9 cellular contexts compared by ENCODE assay signal in the genomic region with DNA sequence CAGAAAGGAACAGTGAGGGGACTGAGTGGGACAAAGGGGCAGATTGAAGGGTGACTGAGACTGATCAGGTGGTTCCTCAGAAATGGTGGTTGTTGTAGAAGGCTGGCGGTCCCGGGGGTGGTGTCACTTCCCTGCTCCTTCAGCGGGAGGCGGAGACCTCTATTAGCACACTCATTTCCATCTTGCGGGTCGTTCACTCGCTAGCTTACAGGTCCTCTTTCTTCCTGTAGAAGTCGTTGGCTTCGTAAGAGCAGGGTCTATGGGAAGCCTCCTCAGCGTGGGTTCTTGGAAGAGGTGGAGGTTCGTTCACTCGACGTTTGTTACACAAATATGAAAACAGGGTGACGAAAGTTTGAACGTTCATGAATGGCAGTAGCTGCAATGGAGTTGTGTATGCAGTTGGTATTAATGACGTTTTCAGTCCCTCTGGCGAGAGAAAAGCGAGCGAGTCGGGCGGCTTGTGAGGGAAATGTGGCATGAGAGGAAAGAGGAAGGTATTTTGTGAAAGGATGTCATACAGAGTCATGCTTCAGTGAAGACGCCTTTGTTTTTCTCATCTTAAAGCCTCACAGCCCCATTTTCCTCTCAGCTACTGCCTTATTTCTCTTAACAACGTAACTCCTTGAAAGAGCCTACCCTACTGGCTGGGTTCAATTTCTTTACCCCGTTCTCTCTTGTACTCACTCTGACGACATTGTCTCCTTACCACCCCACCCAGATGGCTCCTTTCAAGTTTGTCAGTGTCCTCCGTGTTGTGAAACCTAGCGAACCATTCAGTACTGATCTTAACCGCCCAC. TPM values are rescaled to one million over a fixed set of nuclear protein-coding genes. Genes with fewer than 3 reads are reported as not detected.
DNase-seq lines count a peak whose midpoint lies in the region; ATAC-seq, FAIRE-seq and TF ChIP-seq lines count a peak whose summit lies in the region.
"Had no signal": no experiment of that assay in that cellular context is flagged by ENCODE, and none has a peak within 500 bp of the region (broad histone marks: within the 10 kb centered on the region; RNA-seq: fewer than 3 reads in every experiment).

No MANE protein-coding gene starts in this region.

- no peak for FAIRE-seq in astrocyte (lab: Jason Lieb, UNC)
- FAIRE-seq in small intestine (lab: Jason Lieb, UNC) = no peak
- FAIRE-seq: islet of Langerhans had no signal

- H3K4me1 ChIP-seq in astrocyte (ENCODE audit: insufficient read depth, low read length) = peaks cover 7% of the 10 kb centered on the region
- peaks cover 6% of the 10 kb centered on the region for H3K4me1 ChIP-seq in iPS-18a (ENCODE audit: control insufficient read depth, low read depth, low read length)
- no peaks in the 10 kb centered on the region for H3K4me1 ChIP-seq in small intestine (ENCODE audit: control insufficient read depth in 2 of 2, insufficient read depth in 1 of 2, low read depth in 1 of 2, low read length in 1 of 2)

- peaks cover 15% of the 10 kb centered on the region; the same call in 1 of the 2 replicates for H3F3A ChIP-seq in SU-DHL-6 (ENCODE audit: insufficient read depth)

- DNase-seq in EL (peak; percentile 67), astrocyte (ENCODE audit: low read depth) (peak; percentile 47), small intestine (peak; percentile 51), cortex of kidney (lab: John Stamatoyannopoulos, UW) (no peak)

- H3K9me3 Mint-ChIP-seq in astrocyte (ENCODE audit: unreplicated experiment) = peaks cover 14% of the 10 kb centered on the region

- ATAC-seq in GM21515 (IDR thresholded peaks at IDR 0.05; ENCODE audit: unreplicated experiment) = peak; percentile 31

- no peaks in the 10 kb centered on the region for H3K36me3 ChIP-seq in KOPT-K1 (ENCODE audit: insufficient read depth, low read length)
- no peaks in the 10 kb centered on the region for H3K36me3 ChIP-seq in SU-DHL-6 (ENCODE audit: low read length)
- no peaks in the 10 kb centered on the region for H3K36me3 ChIP-seq in astrocyte (ENCODE audit: insufficient read depth, low read length)
- H3K36me3 ChIP-seq in iPS-18a (ENCODE audit: control insufficient read depth, low read depth, low read length) = no peaks in the 10 kb centered on the region
- no peaks in the 10 kb centered on the region for H3K36me3 ChIP-seq in small intestine (ENCODE audit: control insufficient read depth in 2 of 2, insufficient read depth in 2 of 2, low read length in 2 of 2)

- H3K9me3 ChIP-seq in KOPT-K1 (ENCODE audit: insufficient read depth, low read length, poor library complexity, severe bottlenecking) = peaks cover 8% of the 10 kb centered on the region
- no peaks in the 10 kb centered on the region for H3K9me3 ChIP-seq in SU-DHL-6 (ENCODE audit: insufficient read depth, low read length)
- no peaks in the 10 kb centered on the region for H3K9me3 ChIP-seq in astrocyte (ENCODE audit: insufficient read depth, low read depth, low read length)
- peaks cover 5% of the 10 kb centered on the region for H3K9me3 ChIP-seq in iPS-18a (ENCODE audit: control insufficient read depth, low read depth, low read length)
- no peaks in the 10 kb centered on the region for H3K9me3 ChIP-seq in small intestine (ENCODE audit: control insufficient read depth, low read depth)

- H4K20me1 ChIP-seq in SU-DHL-6 (ENCODE audit: low read depth, low read length) (no peaks in the 10 kb centered on the region), astrocyte (ENCODE audit: insufficient read depth, low read length) (no peaks in the 10 kb centered on the region)

- no peaks in the 10 kb centered on the region for H3K9me2 ChIP-seq in SU-DHL-6 (replicated peaks; ENCODE audit: insufficient read depth, low read length)

- H3K4me3 ChIP-seq in SU-DHL-6 (ENCODE audit: insufficient read depth, low read length, poor library complexity, severe bottlenecking) (peak overlapping the region; percentile 74), astrocyte (ENCODE audit: insufficient read depth, low read depth, low read length) (peak overlapping the region; percentile 72), iPS-18a (ENCODE audit: low read length) (peak overlapping the region; percentile 76), small intestine (ENCODE audit: low read depth in 1 of 2, low read length in 2 of 2) (peak overlapping the region; percentile 47 to 58)

- H3K27me3 Mint-ChIP-seq in astrocyte (ENCODE audit: low read depth, unreplicated experiment) = no peaks in the 10 kb centered on the region

- 16 to 27% (median 21%) methylated on average over 28 of the region's 28 CpGs for WGBS in small intestine, 3 donors

- H3K27me3 ChIP-seq in SU-DHL-6 (ENCODE audit: low read length) (no peaks in the 10 kb centered on the region), astrocyte (ENCODE audit: insufficient read depth, low read length) (no peaks in the 10 kb centered on the region), iPS-18a (ENCODE audit: control insufficient read depth, insufficient read depth, low read length) (peaks cover 24% of the 10 kb centered on the region), small intestine (ENCODE audit: control insufficient read depth in 2 of 2, insufficient read depth in 2 of 2, low read length in 2 of 2) (no peaks in the 10 kb centered on the region)

- TF ChIP-seq CTCF in SU-DHL-6 (IDR thresholded peaks at IDR 0.05; ENCODE audit: insufficient read depth, low read length, poor library complexity, severe bottlenecking) (no peak), astrocyte (IDR thresholded peaks at IDR 0.05; ENCODE audit: insufficient read depth, low read depth, low read length) (no peak)

- peaks cover 4% of the 10 kb centered on the region for H3K36me3 Mint-ChIP-seq in astrocyte (ENCODE audit: low read depth, unreplicated experiment)

- H3K4me1 Mint-ChIP-seq in astrocyte (ENCODE audit: low read depth, unreplicated experiment) = no peaks in the 10 kb centered on the region

- peak overlapping the region; percentile 66 for H3K9ac ChIP-seq in SU-DHL-6 (ENCODE audit: low read length)
- H3K9ac ChIP-seq in astrocyte (ENCODE audit: low read length) = peak overlapping the region; percentile 88
- peak overlapping the region; percentile 61 for H3K9ac ChIP-seq in iPS-18a (ENCODE audit: low read length)

- H3K27ac ChIP-seq in KOPT-K1 (ENCODE audit: low read depth, low read length, poor library complexity, severe bottlenecking) = peak overlapping the region; percentile 81
- peak overlapping the region; percentile 31 for H3K27ac ChIP-seq in SU-DHL-6 (ENCODE audit: low read depth, low read length)
- peak overlapping the region; percentile 63 for H3K27ac ChIP-seq in astrocyte (ENCODE audit: low read depth, low read length)
- H3K27ac ChIP-seq in iPS-18a (ENCODE audit: low read length) = no peak overlapping the region
- peak overlapping the region; percentile 71 to 90 for H3K27ac ChIP-seq in small intestine (ENCODE audit: low read depth in 1 of 2, low read length in 1 of 2)

- H2AFZ ChIP-seq in SU-DHL-6 (ENCODE audit: low read depth, low read length, severe bottlenecking) (peak overlapping the region; percentile 98), astrocyte (ENCODE audit: low read depth, low read length) (peak overlapping the region; percentile 90)

- peak overlapping the region; percentile 58 for H3K27ac Mint-ChIP-seq in astrocyte (ENCODE audit: unreplicated experiment)

- peak overlapping the region; percentile 82 for H3K4me3 Mint-ChIP-seq in astrocyte (ENCODE audit: unreplicated experiment)

- peak overlapping the region; percentile 87 for H3K4me2 ChIP-seq in SU-DHL-6 (ENCODE audit: low read depth, low read length, poor library complexity, severe bottlenecking)
- H3K4me2 ChIP-seq in astrocyte (ENCODE audit: low read length) = peak overlapping the region; percentile 99

- H3K79me2 ChIP-seq in SU-DHL-6 (ENCODE audit: insufficient read depth, low read length) = no peaks in the 10 kb centered on the region
- H3K79me2 ChIP-seq in astrocyte (ENCODE audit: insufficient read depth, low read length) = no peaks in the 10 kb centered on the region

RNA-seq across cellular contexts. Expression of gene EFCAB13, which starts 0.7 kb away (rescaled TPM):
- total RNA-seq in astrocyte = 0.66 and 1.4 TPM in 2 replicates
- polyA plus RNA-seq in small intestine = 1 to 10 TPM in 1 of 3 donors, under 1 TPM in 2; 0.54 to 1.1 (median 0.67) TPM
